ENCODE assay signal across 8 cellular contexts in the genomic region with DNA sequence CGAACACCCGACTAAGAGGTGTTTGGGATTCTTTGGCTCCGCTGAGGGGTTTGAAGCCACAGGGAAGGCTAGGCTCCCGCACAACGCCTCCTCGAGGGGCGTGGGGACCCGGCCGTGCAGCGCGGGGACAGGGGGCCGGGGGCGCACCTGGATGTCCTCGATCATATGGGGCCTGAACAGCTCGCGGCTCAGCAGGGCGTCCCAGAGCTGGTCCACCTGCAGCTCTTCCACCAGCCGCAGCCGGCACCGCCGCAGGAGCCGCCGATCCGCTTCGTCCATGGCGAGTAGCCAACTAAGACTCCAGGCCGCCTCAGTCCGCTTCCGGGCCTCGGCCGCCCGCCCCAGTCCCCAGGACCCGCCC. TPM values are rescaled to one million over a fixed set of nuclear protein-coding genes. Genes with fewer than 3 reads are reported as not detected.
DNase-seq lines count a peak whose midpoint lies in the region; ATAC-seq and TF ChIP-seq lines count a peak whose summit lies in the region.

A gene (minus strand): TSS at position 294 of the 361 bp plus-strand sequence. CDS start 15 bp downstream, at position 279.

- H3K27ac ChIP-seq in rectal smooth muscle tissue (ENCODE audit: low read depth, low read length): peak within 1 kb of the TSS; percentile 100

- H3K27me3 ChIP-seq in rectal smooth muscle tissue (ENCODE audit: control insufficient read depth, insufficient read depth, low read length): no peaks in the 10 kb centered on the region

- no peaks in the 10 kb centered on the region for H3K9me3 Mint-ChIP-seq in activated CD4-positive, alpha-beta T cell treated with anti-CD3 and anti-CD28 coated beads for 36 hours (ENCODE audit: low read depth)
- H3K9me3 Mint-ChIP-seq in T-helper 1 cell treated with Interleukin-12 subunit alpha and Interleukin-12 subunit beta and Interleukin-4 antibody, amounts not matched to agents 30 μg/mL and 1 μg/mL, for 36 hours: no peaks in the 10 kb centered on the region

- H3K27me3 Mint-ChIP-seq in activated CD4-positive, alpha-beta T cell treated with anti-CD3 and anti-CD28 coated beads for 36 hours: no peaks in the 10 kb centered on the region
- no peaks in the 10 kb centered on the region for H3K27me3 Mint-ChIP-seq in T-helper 1 cell treated with Interleukin-12 subunit alpha and Interleukin-12 subunit beta and Interleukin-4 antibody, amounts not matched to agents 30 μg/mL and 1 μg/mL, for 36 hours (ENCODE audit: low read depth)

- POLR2A ChIA-PET in activated CD4-positive, alpha-beta T cell treated with anti-CD3 and anti-CD28 coated beads for 36 hours (lab: Charles Lee): interaction anchor here (0.6 kb wide), 2 partner anchors 594 to 990 kb away, joined by 3 to 8 read pairs; a partner anchor contains a TSS

- no peak for TF ChIP-seq CTCF in fibroblast of villous mesenchyme (IDR thresholded peaks at IDR 0.05; ENCODE audit: insufficient read depth, low read depth, low read length)

- intact Hi-C loops in activated CD4-positive, alpha-beta T cell treated with anti-CD3 and anti-CD28 coated beads for 36 hours (cut with DNase I, micrococcal nuclease): loop anchor here (1.0 to 10.0 kb wide), 12 partner anchors 115 to 1789 kb away; a partner anchor contains a TSS

- H3K36me3 Mint-ChIP-seq in activated CD4-positive, alpha-beta T cell treated with anti-CD3 and anti-CD28 coated beads for 36 hours (ENCODE audit: low read depth): no peaks in the 10 kb centered on the region
- peaks cover 13% of the 10 kb centered on the region for H3K36me3 Mint-ChIP-seq in T-helper 1 cell treated with Interleukin-12 subunit alpha and Interleukin-12 subunit beta and Interleukin-4 antibody, amounts not matched to agents 30 μg/mL and 1 μg/mL, for 36 hours (ENCODE audit: low read depth)

- peak; percentile 1 for ATAC-seq in activated CD4-positive, alpha-beta T cell treated with anti-CD3 and anti-CD28 coated beads for 36 hours

- DNase-seq in activated CD4-positive, alpha-beta T cell treated with anti-CD3 and anti-CD28 coated beads for 36 hours: no peak
- DNase-seq in activated CD4-positive, alpha-beta T cell treated with anti-CD3 and anti-CD28 coated beads, Interleukin-2, amount 50 U/mL, for 4 hours: no peak
- DNase-seq in fibroblast of villous mesenchyme (ENCODE audit: low read depth) (no peak), kidney glomerular epithelial cell (lab: John Stamatoyannopoulos, UW) (no peak), NCI-H82 treated with DMSO at 0.1 percent for 48 hours (lab: John Stamatoyannopoulos, UW; ENCODE audit: unreplicated experiment) (no peak), epidermal melanocyte (ENCODE audit: insufficient read length, low spot score) (no peak)

- peak within 1 kb of the TSS; percentile 84 for H3K4me3 Mint-ChIP-seq in activated CD4-positive, alpha-beta T cell treated with anti-CD3 and anti-CD28 coated beads for 36 hours
- H3K4me3 Mint-ChIP-seq in T-helper 1 cell treated with Interleukin-12 subunit alpha and Interleukin-12 subunit beta and Interleukin-4 antibody, amounts not matched to agents 30 μg/mL and 1 μg/mL, for 36 hours: peak within 1 kb of the TSS; percentile 86

- H3K4me3 ChIP-seq in fibroblast of villous mesenchyme (ENCODE audit: low read depth, low read length) (peak within 1 kb of the TSS; percentile 76), rectal smooth muscle tissue (ENCODE audit: low read length) (peak within 1 kb of the TSS; percentile 91)

- peaks cover 22% of the 10 kb centered on the region for H3K4me1 ChIP-seq in rectal smooth muscle tissue (ENCODE audit: control insufficient read depth, insufficient read depth, low read length)

- H3K27ac Mint-ChIP-seq in activated CD4-positive, alpha-beta T cell treated with anti-CD3 and anti-CD28 coated beads for 36 hours: peak within 1 kb of the TSS; percentile 97
- peak within 1 kb of the TSS; percentile 100 for H3K27ac Mint-ChIP-seq in T-helper 1 cell treated with Interleukin-12 subunit alpha and Interleukin-12 subunit beta and Interleukin-4 antibody, amounts not matched to agents 30 μg/mL and 1 μg/mL, for 36 hours

- no peaks in the 10 kb centered on the region for H3K36me3 ChIP-seq in rectal smooth muscle tissue (ENCODE audit: control insufficient read depth, insufficient read depth, low read length)

- peaks cover 50% of the 10 kb centered on the region for H3K4me1 Mint-ChIP-seq in activated CD4-positive, alpha-beta T cell treated with anti-CD3 and anti-CD28 coated beads for 36 hours
- peaks cover 50% of the 10 kb centered on the region for H3K4me1 Mint-ChIP-seq in T-helper 1 cell treated with Interleukin-12 subunit alpha and Interleukin-12 subunit beta and Interleukin-4 antibody, amounts not matched to agents 30 μg/mL and 1 μg/mL, for 36 hours (ENCODE audit: low read depth)

- CTCF ChIA-PET in activated CD4-positive, alpha-beta T cell treated with anti-CD3 and anti-CD28 coated beads for 36 hours (lab: Charles Lee): interaction anchor here (1.2 kb wide), 1 partner anchor 201 kb away, joined by 4 read pairs; no protein-coding TSS in a partner anchor

- peak within 1 kb of the TSS; percentile 77 for H3K9ac ChIP-seq in rectal smooth muscle tissue (ENCODE audit: low read length)

RNA-seq across cellular contexts. Expression of the gene that starts here (rescaled TPM):
- total RNA-seq in activated CD4-positive, alpha-beta T cell treated with anti-CD3 and anti-CD28 coated beads for 36 hours: 1 to 10 TPM; 7.6 to 9.6 TPM
- total RNA-seq in fibroblast of villous mesenchyme: 5.8 and 7.3 TPM in 2 replicates
